20 cellular contexts compared by ENCODE assay signal in the genomic region with DNA sequence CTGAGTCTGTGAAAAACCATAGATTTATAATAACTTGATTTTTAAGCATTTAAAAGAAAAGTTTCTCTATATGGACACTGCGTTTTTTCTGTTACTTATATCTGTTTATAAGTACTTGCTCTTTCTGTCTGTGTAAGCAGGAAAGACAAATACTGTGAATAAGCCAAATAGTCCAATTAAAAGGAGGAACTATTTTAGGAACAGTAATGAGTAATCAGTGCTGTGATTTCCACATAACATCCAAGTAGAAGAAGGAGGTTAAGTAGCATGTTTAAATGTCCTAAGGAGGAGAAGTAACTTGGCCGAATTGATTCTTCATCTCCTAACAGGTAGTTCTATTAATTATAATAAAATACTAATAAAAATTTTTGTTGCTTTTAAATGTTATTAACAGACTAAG. TPM values are rescaled to one million over a fixed set of nuclear protein-coding genes. Genes with fewer than 3 reads are reported as not detected.
A peak's percentile ranks its signal among the peaks of the same experiment; 100 is the strongest.
DNase-seq lines count a peak whose midpoint lies in the region; ATAC-seq, FAIRE-seq and TF ChIP-seq lines count a peak whose summit lies in the region.
"Had no signal": no experiment of that assay in that cellular context is flagged by ENCODE, and none has a peak within 500 bp of the region (broad histone marks: within the 10 kb centered on the region; RNA-seq: fewer than 3 reads in every experiment).

No MANE protein-coding gene starts in this region.

- no peaks in the 10 kb centered on the region for H3K27me3 Mint-ChIP-seq in HFFc6 (ENCODE audit: insufficient read depth)

- H3K18ac ChIP-seq in trophoblast cell (ENCODE audit: low read length): no peak overlapping the region

- H3K4me1 ChIP-seq in lower lobe of right lung (no peaks in the 10 kb centered on the region), trophoblast cell (ENCODE audit: control insufficient read depth in 1 of 2, insufficient read depth in 2 of 2, low read length in 2 of 2) (no peaks in the 10 kb centered on the region), pancreas (no peaks in the 10 kb centered on the region)
- H3K4me1 ChIP-seq: Caco-2 had no signal

- H3K23ac ChIP-seq in trophoblast cell (ENCODE audit: low read length): no peak overlapping the region

- H3K79me1 ChIP-seq in trophoblast cell (ENCODE audit: low read length): no peaks in the 10 kb centered on the region

- H3K9me3 ChIP-seq in lower lobe of right lung (no peaks in the 10 kb centered on the region), trophoblast cell (ENCODE audit: insufficient read depth, low read depth, low read length) (no peaks in the 10 kb centered on the region), pancreas (no peaks in the 10 kb centered on the region)
- H3K9me3 ChIP-seq: Caco-2 had no signal

- intact Hi-C loops in lower lobe of right lung (cut with DNase I) (no loop called here), pancreas (cut with DNase I) (no loop called here)

- FAIRE-seq in pancreas (lab: Jason Lieb, UNC) (no peak), HTR-8/SVneo (lab: Jason Lieb, UNC) (no peak)

- H3K36me3 ChIP-seq in lower lobe of right lung (no peaks in the 10 kb centered on the region), trophoblast cell (ENCODE audit: control insufficient read depth in 1 of 2, insufficient read depth in 2 of 2, low read length in 2 of 2) (no peaks in the 10 kb centered on the region), pancreas (no peaks in the 10 kb centered on the region)

- no peak overlapping the region for H2BK120ac ChIP-seq in trophoblast cell (ENCODE audit: insufficient read depth, low read length, poor library complexity)

- no peak overlapping the region for H4K91ac ChIP-seq in trophoblast cell (ENCODE audit: low read depth, low read length)

- no peak overlapping the region for H2BK12ac ChIP-seq in trophoblast cell (ENCODE audit: low read length)

- no peak overlapping the region for H3K14ac ChIP-seq in trophoblast cell (ENCODE audit: low read length)

- TF ChIP-seq CTCF in AG10803 (conservative IDR thresholded peaks at IDR 0.05; ENCODE audit: low read length): no peak
- no peak for TF ChIP-seq CTCF in HFFc6 (IDR thresholded peaks at IDR 0.05)
- TF ChIP-seq CTCF in cardiac fibroblast (IDR thresholded peaks at IDR 0.05; ENCODE audit: low read depth, low read length): no peak
- no peak for TF ChIP-seq CTCF in fibroblast of the aortic adventitia (IDR thresholded peaks at IDR 0.05; ENCODE audit: insufficient read depth, low read length)
- TF ChIP-seq CTCF in lower lobe of right lung (IDR thresholded peaks at IDR 0.05): no peak
- no peak for TF ChIP-seq CTCF in pancreas (IDR thresholded peaks at IDR 0.05)

- H3K79me2 ChIP-seq in trophoblast cell (ENCODE audit: control insufficient read depth, insufficient read depth, low read length, poor library complexity): no peaks in the 10 kb centered on the region

- H3K4me3 ChIP-seq in AG10803 (ENCODE audit: low read length): no peak overlapping the region
- H3K4me3 ChIP-seq in cardiac fibroblast (replicated peaks in 1 of 2; ENCODE audit: low read depth in 2 of 2, low read length in 2 of 2): no peak overlapping the region
- no peak overlapping the region for H3K4me3 ChIP-seq in fibroblast of the aortic adventitia (ENCODE audit: low read depth, low read length)
- no peak overlapping the region for H3K4me3 ChIP-seq in lower lobe of right lung
- no peak overlapping the region for H3K4me3 ChIP-seq in trophoblast cell (ENCODE audit: low read depth, low read length)
- no peak overlapping the region for H3K4me3 ChIP-seq in pancreas
- H3K4me3 ChIP-seq: SK-N-MC had no signal

- H3K4me3 Mint-ChIP-seq in HFFc6: no peak overlapping the region

- peak; percentile 32 for DNase-seq in AG10803 (ENCODE audit: low read depth)
- DNase-seq in HFFc6: peak; percentile 33
- DNase-seq in cardiac fibroblast (ENCODE audit: low read depth in 2 of 2): peak; percentile 7 to 29
- DNase-seq in fibroblast of the aortic adventitia (ENCODE audit: low read depth): peak; percentile 16
- no peak for DNase-seq in lower lobe of right lung
- no peak for DNase-seq in trophoblast cell
- no peak for DNase-seq in pancreas
- no peak for DNase-seq in HTR-8/SVneo (ENCODE audit: insufficient read length, low spot score)
- DNase-seq: Caco-2, H7, NCI-H1092 treated with DMSO at 0.1 percent for 48 hours, NCI-H2227 treated with DMSO at 0.1 percent for 48 hours, NCI-H524 had no signal

- H4K12ac ChIP-seq in trophoblast cell (ENCODE audit: low read depth, low read length): no peak overlapping the region

- no peak overlapping the region for H3K4ac ChIP-seq in trophoblast cell (ENCODE audit: low read depth, low read length)

- H3K9ac ChIP-seq in trophoblast cell (ENCODE audit: low read length): no peak overlapping the region
- H3K9ac ChIP-seq: KMS-11 had no signal

- H3K27ac ChIP-seq in lower lobe of right lung: no peak overlapping the region
- H3K27ac ChIP-seq in trophoblast cell (ENCODE audit: low read depth, low read length): no peak overlapping the region
- H3K27ac ChIP-seq in pancreas: no peak overlapping the region
- H3K27ac ChIP-seq: C4-2B, KMS-11, SK-N-MC had no signal

- H3K36me3 Mint-ChIP-seq in HFFc6 (ENCODE audit: low read depth): no peaks in the 10 kb centered on the region

- no CpG with 5 or more reads among the region's 2 CpGs for WGBS in trophoblast cell (ENCODE audit: extremely low coverage, insufficient coverage, insufficient read length)
- WGBS in pancreas, 2 donors: 65 to 71% methylated on average over 2 of the region's 2 CpGs

- H3K27ac Mint-ChIP-seq in HFFc6: no peak overlapping the region

- no peak overlapping the region for H2BK5ac ChIP-seq in trophoblast cell (ENCODE audit: low read depth, low read length, poor library complexity)

- ATAC-seq in lower lobe of right lung (no peak), pancreas (no peak)
- ATAC-seq: Panc1, Right ventricle myocardium inferior had no signal

- H4K8ac ChIP-seq in trophoblast cell (ENCODE audit: low read depth, low read length): no peak overlapping the region

- no peaks in the 10 kb centered on the region for H3K9me3 Mint-ChIP-seq in HFFc6

- H3K27me3 ChIP-seq in lower lobe of right lung (ENCODE audit: low read depth): no peaks in the 10 kb centered on the region
- H3K27me3 ChIP-seq in trophoblast cell (ENCODE audit: insufficient read depth, low read length): no peaks in the 10 kb centered on the region
- no peaks in the 10 kb centered on the region for H3K27me3 ChIP-seq in pancreas

- H2AK5ac ChIP-seq in trophoblast cell (ENCODE audit: low read length): no peak overlapping the region

- no peak overlapping the region for H2AFZ ChIP-seq in trophoblast cell (ENCODE audit: insufficient read depth, low read length, poor library complexity)

- no peak overlapping the region for H3K4me2 ChIP-seq in trophoblast cell (ENCODE audit: low read length)
- H3K4me2 ChIP-seq: KMS-11 had no signal

- peaks cover 13% of the 10 kb centered on the region for H3K4me1 Mint-ChIP-seq in HFFc6 (ENCODE audit: low read depth)

RNA-seq across cellular contexts. Expression of a gene that starts 40.8 kb away (rescaled TPM):
- 1 to 10 TPM in 5 of 6 experiments, under 1 TPM in 1; 0.85 to 2.0 (median 1.7) TPM for total RNA-seq in HFFc6 (2021; fragmentation: NEBNext Ultra II Directional; extraction: Animal tissue kit (Norgen Biotek cat#: 25700))
- total RNA-seq in fibroblast of the aortic adventitia (ENCODE audit: low replicate concordance) (2.9 and 5.2 TPM in 2 replicates), lower lobe of right lung (3.3 TPM), pancreas (1 to 10 TPM in 5 of 6 donors, under 1 TPM in 1; 0.88 to 4.3 (median 1.8) TPM)
- 0.66 and 0.69 TPM in 2 replicates for polyA plus RNA-seq in trophoblast cell (2013)
- polyA plus RNA-seq in pancreas: 1 to 10 TPM in 1 of 2 donors, under 1 TPM in 1; 0.34 to 1.1 TPM

RNA-seq across cellular contexts. Expression of a gene that starts 40.9 kb away (rescaled TPM):
- under 1 TPM in 1 of 6 experiments, not detected in 5; 0.06 TPM for total RNA-seq in HFFc6 (2021; fragmentation: NEBNext Ultra II Directional; extraction: Animal tissue kit (Norgen Biotek cat#: 25700))
- total RNA-seq in fibroblast of the aortic adventitia (ENCODE audit: low replicate concordance) (0.18 TPM in 1 of 2 replicates, not detected in the other), lower lobe of right lung (not detected), pancreas (under 1 TPM in 4 of 6 donors, not detected in 2; 0.06 to 0.09 (median 0.07) TPM)
- polyA plus RNA-seq in trophoblast cell (2013): 0.12 and 0.14 TPM in 2 replicates
- under 1 TPM in 1 of 2 donors, not detected in 1; 0.07 TPM for polyA plus RNA-seq in pancreas
- total RNA-seq: A172, Caco-2, MCF 10A, Right ventricle myocardium inferior had no signal

RNA-seq across cellular contexts. Expression of a gene that starts 53.1 kb away (rescaled TPM):
- 1 to 10 TPM; 4.7 to 6.5 (median 5.6) TPM for total RNA-seq in HFFc6 (2021; fragmentation: NEBNext Ultra II Directional; extraction: Animal tissue kit (Norgen Biotek cat#: 25700))
- total RNA-seq in fibroblast of the aortic adventitia (ENCODE audit: low replicate concordance): 1.2 and 3.5 TPM in 2 replicates
- 2.3 TPM for total RNA-seq in lower lobe of right lung
- 4.0 TPM in 2 replicates for polyA plus RNA-seq in trophoblast cell (2013)
- 1 to 10 TPM; 1.7 to 4.5 (median 2.7) TPM for total RNA-seq in pancreas
- 1 to 10 TPM; 1.6 TPM for polyA plus RNA-seq in pancreas
- total RNA-seq: A172, Caco-2 had no signal

RNA-seq across cellular contexts. Expression of a gene that starts 58.6 kb away (rescaled TPM):
- not detected for total RNA-seq in HFFc6 (2021; fragmentation: NEBNext Ultra II Directional; extraction: Animal tissue kit (Norgen Biotek cat#: 25700))
- total RNA-seq in fibroblast of the aortic adventitia (ENCODE audit: low replicate concordance) (not detected in 2 replicates), lower lobe of right lung (not detected), pancreas (not detected)
- polyA plus RNA-seq in trophoblast cell (2013): not detected in 2 replicates
- polyA plus RNA-seq in pancreas: not detected
- total RNA-seq: A172, Caco-2, H7, MCF 10A, Right ventricle myocardium inferior had no signal

Comparison
In these comparisons a context has a peak if more than half of its experiments do, and no peak if none do; other contexts are left out.
1. DNase-seq: peak in AG10803 (single experiment), HFFc6 (single experiment), cardiac fibroblast (2 of 2) and fibroblast of the aortic adventitia (single experiment); none in lower lobe of right lung (single experiment), trophoblast cell (0 of 2), pancreas (0 of 6) and HTR-8/SVneo (single experiment).